In the genomic region with DNA sequence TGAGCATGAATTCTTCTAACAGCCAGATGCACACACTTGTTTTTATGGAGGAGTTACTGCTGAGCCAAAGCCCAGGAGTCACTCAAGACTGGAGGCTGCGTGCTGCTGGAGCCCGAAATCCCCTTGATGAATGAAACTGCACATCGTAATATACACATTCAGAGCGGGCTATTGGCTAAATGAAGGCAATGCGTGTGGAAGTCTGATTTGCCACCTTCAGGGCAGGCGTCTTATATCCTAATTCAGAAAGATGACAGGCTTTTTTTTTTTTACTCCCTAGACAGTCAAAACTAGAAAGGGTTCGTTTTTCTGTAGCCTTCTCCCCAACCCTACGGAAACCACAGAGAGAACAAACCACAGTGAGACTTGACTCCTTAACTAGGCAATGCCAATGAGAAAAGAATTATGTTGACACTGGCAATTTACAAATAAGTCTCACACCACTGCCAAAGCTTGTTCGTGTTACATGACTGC, we compare ENCODE assay signal across 8 cellular contexts.
A peak's percentile ranks its signal among the peaks of the same experiment; 100 is the strongest.
DNase-seq lines count a peak whose midpoint lies in the region; ATAC-seq and TF ChIP-seq lines count a peak whose summit lies in the region.

No MANE protein-coding gene starts in this region.

- no peaks in the 10 kb centered on the region for H3K9me3 Mint-ChIP-seq in activated naive CD8-positive, alpha-beta T cell treated with anti-CD3 and anti-CD28 coated beads, Interleukin-2, amount 50 U/mL, for 24 hours

- in situ Hi-C loops in SK-MEL-5 (cut with HindIII; ENCODE audit: low pct_unique_long_range_greater_than_20kb, low sequenced_read_pairs) = no loop called here

- peaks cover 55% of the 10 kb centered on the region for H3K36me3 Mint-ChIP-seq in activated naive CD8-positive, alpha-beta T cell treated with anti-CD3 and anti-CD28 coated beads, Interleukin-2, amount 50 U/mL, for 24 hours (ENCODE audit: low read depth)

- H3K36me3 ChIP-seq in heart right ventricle = peaks cover 0 to 54% (median 11%) of the 10 kb centered on the region in 9 donors
- peaks cover 20% of the 10 kb centered on the region for H3K36me3 ChIP-seq in right atrium auricular region

- 84 to 90% methylated on average over 9 of the region's 9 CpGs for WGBS in heart right ventricle, 2 donors

- DNase-seq in heart right ventricle (no peak), right atrium auricular region (ENCODE audit: low spot score) (no peak), SK-MEL-5 (ENCODE audit: low read depth, low spot score) (peak; percentile 92), omental fat pad (ENCODE audit: low spot score) (no peak), cortex of kidney (lab: John Stamatoyannopoulos, UW) (no peak), Ammon's horn (ENCODE audit: low spot score) (no peak)
- peak; percentile 75 for DNase-seq in activated naive CD8-positive, alpha-beta T cell treated with anti-CD3 and anti-CD28 coated beads, Interleukin-2, amount 50 U/mL, for 24 hours

- H3K4me3 Mint-ChIP-seq in activated naive CD8-positive, alpha-beta T cell treated with anti-CD3 and anti-CD28 coated beads, Interleukin-2, amount 50 U/mL, for 24 hours = no peak overlapping the region

- peaks cover 75% of the 10 kb centered on the region for H3K4me1 Mint-ChIP-seq in activated naive CD8-positive, alpha-beta T cell treated with anti-CD3 and anti-CD28 coated beads, Interleukin-2, amount 50 U/mL, for 24 hours

- H3K9me3 ChIP-seq in heart right ventricle (no peaks in the 10 kb centered on the region), right atrium auricular region (no peaks in the 10 kb centered on the region)

- H3K27me3 ChIP-seq in heart right ventricle (no peaks in the 10 kb centered on the region), right atrium auricular region (no peaks in the 10 kb centered on the region)

- TF ChIP-seq CTCF in heart right ventricle (IDR thresholded peaks at IDR 0.05) (no peak), right atrium auricular region (IDR thresholded peaks at IDR 0.05) (no peak), omental fat pad (IDR thresholded peaks at IDR 0.05) (no peak)

- H3K27me3 Mint-ChIP-seq in activated naive CD8-positive, alpha-beta T cell treated with anti-CD3 and anti-CD28 coated beads, Interleukin-2, amount 50 U/mL, for 24 hours = peaks cover 5% of the 10 kb centered on the region

- H3K27ac Mint-ChIP-seq in activated naive CD8-positive, alpha-beta T cell treated with anti-CD3 and anti-CD28 coated beads, Interleukin-2, amount 50 U/mL, for 24 hours = no peak overlapping the region

- H3K4me1 ChIP-seq in heart right ventricle (peaks cover 0 to 80% (median 51%) of the 10 kb centered on the region in 9 donors), right atrium auricular region (peaks cover 0 to 58% of the 10 kb centered on the region in 2 donors)

- H3K27ac ChIP-seq in heart right ventricle (peak overlapping the region in 6 of 10 donors; percentile 2 to 90 (median 47)), right atrium auricular region (peak overlapping the region in 1 of 2 donors; percentile 18)

- intact Hi-C loops in heart right ventricle (cut with DNase I) = no loop called here

- ATAC-seq in heart right ventricle (peak in 3 of 8 donors; percentile 15 to 33 (median 30)), HG03108 (IDR thresholded peaks at IDR 0.05; ENCODE audit: unreplicated experiment) (peak; percentile 73), omental fat pad (ENCODE audit: low FRiP score) (peak; percentile 54)
- ATAC-seq in activated naive CD8-positive, alpha-beta T cell treated with anti-CD3 and anti-CD28 coated beads, Interleukin-2, amount 50 U/mL, for 24 hours = peak; percentile 90

- peak overlapping the region in 3 of 10 donors; percentile 1 to 44 (median 15) for H3K4me3 ChIP-seq in heart right ventricle
- H3K4me3 ChIP-seq in right atrium auricular region = no peak overlapping the region

Comparison
In these comparisons a context has a peak if more than half of its experiments do, and no peak if none do; other contexts are left out.
1. DNase-seq: peak in SK-MEL-5 (single experiment) and activated naive CD8-positive, alpha-beta T cell treated with anti-CD3 and anti-CD28 coated beads, Interleukin-2, amount 50 U/mL, for 24 hours (single experiment); none in heart right ventricle (0 of 2), right atrium auricular region (single experiment), omental fat pad (single experiment), cortex of kidney (single experiment) and Ammon's horn (single experiment).